ENCODE assay signal across 1 cellular context in the genomic region with DNA sequence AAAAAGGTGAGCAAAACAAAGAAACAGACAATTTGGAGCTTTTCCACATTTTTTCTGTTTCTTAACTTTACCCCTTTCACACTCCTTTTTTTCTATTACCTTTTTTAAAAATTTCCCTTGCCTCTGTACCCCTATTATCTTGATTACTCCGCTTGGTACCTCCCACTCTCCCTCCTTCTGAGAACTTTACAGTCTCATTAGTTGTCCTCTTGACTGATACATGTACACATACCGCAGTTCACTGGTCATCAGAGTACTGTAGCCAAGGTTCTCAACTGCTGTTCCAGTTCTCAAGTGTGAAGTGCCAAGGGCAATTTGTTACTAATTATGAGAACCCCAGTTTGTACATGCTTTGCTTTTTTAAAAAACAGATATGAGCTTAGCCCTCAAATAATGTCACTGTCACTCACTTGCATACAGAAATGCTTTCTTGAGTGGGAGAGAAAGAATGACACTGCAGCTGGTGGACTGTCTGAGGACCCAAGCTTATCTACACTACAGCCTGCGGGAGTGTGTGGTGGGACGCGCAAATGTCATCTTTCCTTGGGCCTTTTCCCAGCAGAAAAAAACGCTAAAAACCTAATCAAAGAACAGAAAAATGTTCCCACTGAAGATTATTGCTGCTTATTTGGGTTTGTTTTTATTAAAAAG.
TF ChIP-seq lines count a peak whose summit lies in the region.

No MANE protein-coding gene starts in this region.

TF ChIP-seq in HEK293, 187 proteins besides CTCF, POLR2A, EP300 and RAD21 (continued from another document and continues in another):
- TF ChIP-seq, protein P1, sequence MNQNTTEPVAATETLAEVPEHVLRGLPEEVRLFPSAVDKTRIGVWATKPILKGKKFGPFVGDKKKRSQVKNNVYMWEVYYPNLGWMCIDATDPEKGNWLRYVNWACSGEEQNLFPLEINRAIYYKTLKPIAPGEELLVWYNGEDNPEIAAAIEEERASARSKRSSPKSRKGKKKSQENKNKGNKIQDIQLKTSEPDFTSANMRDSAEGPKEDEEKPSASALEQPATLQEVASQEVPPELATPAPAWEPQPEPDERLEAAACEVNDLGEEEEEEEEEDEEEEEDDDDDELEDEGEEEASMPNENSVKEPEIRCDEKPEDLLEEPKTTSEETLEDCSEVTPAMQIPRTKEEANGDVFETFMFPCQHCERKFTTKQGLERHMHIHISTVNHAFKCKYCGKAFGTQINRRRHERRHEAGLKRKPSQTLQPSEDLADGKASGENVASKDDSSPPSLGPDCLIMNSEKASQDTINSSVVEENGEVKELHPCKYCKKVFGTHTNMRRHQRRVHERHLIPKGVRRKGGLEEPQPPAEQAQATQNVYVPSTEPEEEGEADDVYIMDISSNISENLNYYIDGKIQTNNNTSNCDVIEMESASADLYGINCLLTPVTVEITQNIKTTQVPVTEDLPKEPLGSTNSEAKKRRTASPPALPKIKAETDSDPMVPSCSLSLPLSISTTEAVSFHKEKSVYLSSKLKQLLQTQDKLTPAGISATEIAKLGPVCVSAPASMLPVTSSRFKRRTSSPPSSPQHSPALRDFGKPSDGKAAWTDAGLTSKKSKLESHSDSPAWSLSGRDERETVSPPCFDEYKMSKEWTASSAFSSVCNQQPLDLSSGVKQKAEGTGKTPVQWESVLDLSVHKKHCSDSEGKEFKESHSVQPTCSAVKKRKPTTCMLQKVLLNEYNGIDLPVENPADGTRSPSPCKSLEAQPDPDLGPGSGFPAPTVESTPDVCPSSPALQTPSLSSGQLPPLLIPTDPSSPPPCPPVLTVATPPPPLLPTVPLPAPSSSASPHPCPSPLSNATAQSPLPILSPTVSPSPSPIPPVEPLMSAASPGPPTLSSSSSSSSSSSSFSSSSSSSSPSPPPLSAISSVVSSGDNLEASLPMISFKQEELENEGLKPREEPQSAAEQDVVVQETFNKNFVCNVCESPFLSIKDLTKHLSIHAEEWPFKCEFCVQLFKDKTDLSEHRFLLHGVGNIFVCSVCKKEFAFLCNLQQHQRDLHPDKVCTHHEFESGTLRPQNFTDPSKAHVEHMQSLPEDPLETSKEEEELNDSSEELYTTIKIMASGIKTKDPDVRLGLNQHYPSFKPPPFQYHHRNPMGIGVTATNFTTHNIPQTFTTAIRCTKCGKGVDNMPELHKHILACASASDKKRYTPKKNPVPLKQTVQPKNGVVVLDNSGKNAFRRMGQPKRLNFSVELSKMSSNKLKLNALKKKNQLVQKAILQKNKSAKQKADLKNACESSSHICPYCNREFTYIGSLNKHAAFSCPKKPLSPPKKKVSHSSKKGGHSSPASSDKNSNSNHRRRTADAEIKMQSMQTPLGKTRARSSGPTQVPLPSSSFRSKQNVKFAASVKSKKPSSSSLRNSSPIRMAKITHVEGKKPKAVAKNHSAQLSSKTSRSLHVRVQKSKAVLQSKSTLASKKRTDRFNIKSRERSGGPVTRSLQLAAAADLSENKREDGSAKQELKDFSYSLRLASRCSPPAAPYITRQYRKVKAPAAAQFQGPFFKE (tag by site-specific recombination; IDR thresholded peaks at IDR 0.05; ENCODE audit: borderline replicate concordance), result no peak
- no peak for TF ChIP-seq ZNF324 (tag by site-specific recombination; IDR thresholded peaks at IDR 0.05)
- TF ChIP-seq, protein P2, sequence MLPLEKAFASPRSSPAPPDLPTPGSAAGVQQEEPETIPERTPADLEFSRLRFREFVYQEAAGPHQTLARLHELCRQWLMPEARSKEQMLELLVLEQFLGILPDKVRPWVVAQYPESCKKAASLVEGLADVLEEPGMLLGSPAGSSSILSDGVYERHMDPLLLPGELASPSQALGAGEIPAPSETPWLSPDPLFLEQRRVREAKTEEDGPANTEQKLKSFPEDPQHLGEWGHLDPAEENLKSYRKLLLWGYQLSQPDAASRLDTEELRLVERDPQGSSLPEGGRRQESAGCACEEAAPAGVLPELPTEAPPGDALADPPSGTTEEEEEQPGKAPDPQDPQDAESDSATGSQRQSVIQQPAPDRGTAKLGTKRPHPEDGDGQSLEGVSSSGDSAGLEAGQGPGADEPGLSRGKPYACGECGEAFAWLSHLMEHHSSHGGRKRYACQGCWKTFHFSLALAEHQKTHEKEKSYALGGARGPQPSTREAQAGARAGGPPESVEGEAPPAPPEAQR (tag by site-specific recombination; IDR thresholded peaks at IDR 0.05), result no peak
- TF ChIP-seq ZNF416 (tag by site-specific recombination; IDR thresholded peaks at IDR 0.05), result no peak
- TF ChIP-seq ZFP3 (tag by site-specific recombination; IDR thresholded peaks at IDR 0.05; ENCODE audit: low read depth), result no peak
- no peak for TF ChIP-seq PRDM1 (tag by site-specific recombination; IDR thresholded peaks at IDR 0.05)
- TF ChIP-seq HOXA7 (CRISPR knock-in tag; IDR thresholded peaks at IDR 0.05; ENCODE audit: borderline replicate concordance), result no peak
- TF ChIP-seq GFI1B (tag by site-specific recombination; IDR thresholded peaks at IDR 0.05), result no peak
- TF ChIP-seq ZNF654 (tag by site-specific recombination; IDR thresholded peaks at IDR 0.05; ENCODE audit: low read depth), result no peak
- TF ChIP-seq, protein P3, sequence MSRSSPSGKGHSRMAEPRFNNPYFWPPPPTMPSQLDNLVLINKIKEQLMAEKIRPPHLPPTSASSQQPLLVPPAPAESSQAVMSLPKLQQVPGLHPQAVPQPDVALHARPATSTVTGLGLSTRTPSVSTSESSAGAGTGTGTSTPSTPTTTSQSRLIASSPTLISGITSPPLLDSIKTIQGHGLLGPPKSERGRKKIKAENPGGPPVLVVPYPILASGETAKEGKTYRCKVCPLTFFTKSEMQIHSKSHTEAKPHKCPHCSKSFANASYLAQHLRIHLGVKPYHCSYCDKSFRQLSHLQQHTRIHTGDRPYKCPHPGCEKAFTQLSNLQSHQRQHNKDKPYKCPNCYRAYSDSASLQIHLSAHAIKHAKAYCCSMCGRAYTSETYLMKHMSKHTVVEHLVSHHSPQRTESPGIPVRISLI (tag by site-specific recombination; IDR thresholded peaks at IDR 0.05), result no peak
- no peak for TF ChIP-seq ZBTB21 (tag by site-specific recombination; IDR thresholded peaks at IDR 0.05)
- no peak for TF ChIP-seq ZNF747 (tag by site-specific recombination; IDR thresholded peaks at IDR 0.05)
- no peak for TF ChIP-seq ZNF596 (tag by site-specific recombination; IDR thresholded peaks at IDR 0.05)
- TF ChIP-seq, protein P4, sequence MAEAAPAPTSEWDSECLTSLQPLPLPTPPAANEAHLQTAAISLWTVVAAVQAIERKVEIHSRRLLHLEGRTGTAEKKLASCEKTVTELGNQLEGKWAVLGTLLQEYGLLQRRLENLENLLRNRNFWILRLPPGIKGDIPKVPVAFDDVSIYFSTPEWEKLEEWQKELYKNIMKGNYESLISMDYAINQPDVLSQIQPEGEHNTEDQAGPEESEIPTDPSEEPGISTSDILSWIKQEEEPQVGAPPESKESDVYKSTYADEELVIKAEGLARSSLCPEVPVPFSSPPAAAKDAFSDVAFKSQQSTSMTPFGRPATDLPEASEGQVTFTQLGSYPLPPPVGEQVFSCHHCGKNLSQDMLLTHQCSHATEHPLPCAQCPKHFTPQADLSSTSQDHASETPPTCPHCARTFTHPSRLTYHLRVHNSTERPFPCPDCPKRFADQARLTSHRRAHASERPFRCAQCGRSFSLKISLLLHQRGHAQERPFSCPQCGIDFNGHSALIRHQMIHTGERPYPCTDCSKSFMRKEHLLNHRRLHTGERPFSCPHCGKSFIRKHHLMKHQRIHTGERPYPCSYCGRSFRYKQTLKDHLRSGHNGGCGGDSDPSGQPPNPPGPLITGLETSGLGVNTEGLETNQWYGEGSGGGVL (tag by site-specific recombination; IDR thresholded peaks at IDR 0.05), result no peak
- TF ChIP-seq ZNF768 (tag by site-specific recombination; IDR thresholded peaks at IDR 0.05), result no peak
- no peak for TF ChIP-seq ZNF157 (tag by site-specific recombination; IDR thresholded peaks at IDR 0.05)
- no peak for TF ChIP-seq ZNF561 (tag by site-specific recombination; IDR thresholded peaks at IDR 0.05; ENCODE audit: borderline replicate concordance)
- TF ChIP-seq ZNF548 (tag by site-specific recombination; IDR thresholded peaks at IDR 0.05), result no peak
- no peak for TF ChIP-seq ZNF354C (tag by site-specific recombination; IDR thresholded peaks at IDR 0.05; ENCODE audit: borderline replicate concordance, low read depth)
- TF ChIP-seq, protein P5, sequence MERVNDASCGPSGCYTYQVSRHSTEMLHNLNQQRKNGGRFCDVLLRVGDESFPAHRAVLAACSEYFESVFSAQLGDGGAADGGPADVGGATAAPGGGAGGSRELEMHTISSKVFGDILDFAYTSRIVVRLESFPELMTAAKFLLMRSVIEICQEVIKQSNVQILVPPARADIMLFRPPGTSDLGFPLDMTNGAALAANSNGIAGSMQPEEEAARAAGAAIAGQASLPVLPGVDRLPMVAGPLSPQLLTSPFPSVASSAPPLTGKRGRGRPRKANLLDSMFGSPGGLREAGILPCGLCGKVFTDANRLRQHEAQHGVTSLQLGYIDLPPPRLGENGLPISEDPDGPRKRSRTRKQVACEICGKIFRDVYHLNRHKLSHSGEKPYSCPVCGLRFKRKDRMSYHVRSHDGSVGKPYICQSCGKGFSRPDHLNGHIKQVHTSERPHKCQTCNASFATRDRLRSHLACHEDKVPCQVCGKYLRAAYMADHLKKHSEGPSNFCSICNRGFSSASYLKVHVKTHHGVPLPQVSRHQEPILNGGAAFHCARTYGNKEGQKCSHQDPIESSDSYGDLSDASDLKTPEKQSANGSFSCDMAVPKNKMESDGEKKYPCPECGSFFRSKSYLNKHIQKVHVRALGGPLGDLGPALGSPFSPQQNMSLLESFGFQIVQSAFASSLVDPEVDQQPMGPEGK (tag by site-specific recombination; IDR thresholded peaks at IDR 0.05), result no peak
- TF ChIP-seq ZNF221 (tag by site-specific recombination; IDR thresholded peaks at IDR 0.05; ENCODE audit: borderline replicate concordance), result no peak
- no peak for TF ChIP-seq KLF1 (tag by site-specific recombination; IDR thresholded peaks at IDR 0.05)
- no peak for TF ChIP-seq ZNF146 (tag by site-specific recombination; IDR thresholded peaks at IDR 0.05)
- TF ChIP-seq, protein P6, sequence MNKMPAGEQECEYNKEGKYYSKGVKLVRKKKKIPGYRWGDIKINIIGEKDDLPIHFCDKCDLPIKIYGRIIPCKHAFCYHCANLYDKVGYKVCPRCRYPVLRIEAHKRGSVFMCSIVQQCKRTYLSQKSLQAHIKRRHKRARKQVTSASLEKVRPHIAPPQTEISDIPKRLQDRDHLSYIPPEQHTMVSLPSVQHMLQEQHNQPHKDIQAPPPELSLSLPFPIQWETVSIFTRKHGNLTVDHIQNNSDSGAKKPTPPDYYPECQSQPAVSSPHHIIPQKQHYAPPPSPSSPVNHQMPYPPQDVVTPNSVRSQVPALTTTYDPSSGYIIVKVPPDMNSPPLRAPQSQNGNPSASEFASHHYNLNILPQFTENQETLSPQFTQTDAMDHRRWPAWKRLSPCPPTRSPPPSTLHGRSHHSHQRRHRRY (tag by site-specific recombination; IDR thresholded peaks at IDR 0.05), result no peak
- TF ChIP-seq ZNF529 (tag by site-specific recombination; IDR thresholded peaks at IDR 0.05; ENCODE audit: insufficient replicate concordance), result no peak
- TF ChIP-seq, protein P7, sequence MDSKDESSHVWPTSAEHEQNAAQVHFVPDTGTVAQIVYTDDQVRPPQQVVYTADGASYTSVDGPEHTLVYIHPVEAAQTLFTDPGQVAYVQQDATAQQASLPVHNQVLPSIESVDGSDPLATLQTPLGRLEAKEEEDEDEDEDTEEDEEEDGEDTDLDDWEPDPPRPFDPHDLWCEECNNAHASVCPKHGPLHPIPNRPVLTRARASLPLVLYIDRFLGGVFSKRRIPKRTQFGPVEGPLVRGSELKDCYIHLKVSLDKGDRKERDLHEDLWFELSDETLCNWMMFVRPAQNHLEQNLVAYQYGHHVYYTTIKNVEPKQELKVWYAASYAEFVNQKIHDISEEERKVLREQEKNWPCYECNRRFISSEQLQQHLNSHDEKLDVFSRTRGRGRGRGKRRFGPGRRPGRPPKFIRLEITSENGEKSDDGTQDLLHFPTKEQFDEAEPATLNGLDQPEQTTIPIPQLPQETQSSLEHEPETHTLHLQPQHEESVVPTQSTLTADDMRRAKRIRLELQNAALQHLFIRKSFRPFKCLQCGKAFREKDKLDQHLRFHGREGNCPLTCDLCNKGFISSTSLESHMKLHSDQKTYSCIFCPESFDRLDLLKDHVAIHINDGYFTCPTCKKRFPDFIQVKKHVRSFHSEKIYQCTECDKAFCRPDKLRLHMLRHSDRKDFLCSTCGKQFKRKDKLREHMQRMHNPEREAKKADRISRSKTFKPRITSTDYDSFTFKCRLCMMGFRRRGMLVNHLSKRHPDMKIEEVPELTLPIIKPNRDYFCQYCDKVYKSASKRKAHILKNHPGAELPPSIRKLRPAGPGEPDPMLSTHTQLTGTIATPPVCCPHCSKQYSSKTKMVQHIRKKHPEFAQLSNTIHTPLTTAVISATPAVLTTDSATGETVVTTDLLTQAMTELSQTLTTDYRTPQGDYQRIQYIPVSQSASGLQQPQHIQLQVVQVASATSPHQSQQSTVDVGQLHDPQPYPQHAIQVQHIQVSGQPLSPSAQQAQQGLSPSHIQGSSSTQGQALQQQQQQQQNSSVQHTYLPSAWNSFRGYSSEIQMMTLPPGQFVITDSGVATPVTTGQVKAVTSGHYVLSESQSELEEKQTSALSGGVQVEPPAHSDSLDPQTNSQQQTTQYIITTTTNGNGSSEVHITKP (tag by site-specific recombination; IDR thresholded peaks at IDR 0.05), result peak; percentile 85
- TF ChIP-seq ZNF629 (tag by site-specific recombination; IDR thresholded peaks at IDR 0.05), result no peak
- TF ChIP-seq ZNF510 (tag by site-specific recombination; IDR thresholded peaks at IDR 0.05; ENCODE audit: insufficient replicate concordance), result no peak
- TF ChIP-seq KLF10 (tag by site-specific recombination; IDR thresholded peaks at IDR 0.05), result no peak
- no peak for TF ChIP-seq ZNF473 (tag by site-specific recombination; IDR thresholded peaks at IDR 0.05)
- no peak for TF ChIP-seq SP3 (tag by site-specific recombination; IDR thresholded peaks at IDR 0.05)
- no peak for TF ChIP-seq BCL11A (tag by site-specific recombination; IDR thresholded peaks at IDR 0.05; ENCODE audit: low read depth)
- no peak for TF ChIP-seq TCF7L2 (IDR thresholded peaks at IDR 0.05; ENCODE audit: borderline replicate concordance, low read depth, low read length)
- peak; percentile 59 for TF ChIP-seq FEZF1 (tag by site-specific recombination; IDR thresholded peaks at IDR 0.05)
- no peak for TF ChIP-seq ZNF366 (tag by site-specific recombination; conservative IDR thresholded peaks at IDR 0.05)
- TF ChIP-seq ZNF335 (tag by site-specific recombination; conservative IDR thresholded peaks at IDR 0.05), result peak; percentile 81
- TF ChIP-seq IKZF3 (tag by site-specific recombination; IDR thresholded peaks at IDR 0.05), result no peak
- TF ChIP-seq, protein P8, sequence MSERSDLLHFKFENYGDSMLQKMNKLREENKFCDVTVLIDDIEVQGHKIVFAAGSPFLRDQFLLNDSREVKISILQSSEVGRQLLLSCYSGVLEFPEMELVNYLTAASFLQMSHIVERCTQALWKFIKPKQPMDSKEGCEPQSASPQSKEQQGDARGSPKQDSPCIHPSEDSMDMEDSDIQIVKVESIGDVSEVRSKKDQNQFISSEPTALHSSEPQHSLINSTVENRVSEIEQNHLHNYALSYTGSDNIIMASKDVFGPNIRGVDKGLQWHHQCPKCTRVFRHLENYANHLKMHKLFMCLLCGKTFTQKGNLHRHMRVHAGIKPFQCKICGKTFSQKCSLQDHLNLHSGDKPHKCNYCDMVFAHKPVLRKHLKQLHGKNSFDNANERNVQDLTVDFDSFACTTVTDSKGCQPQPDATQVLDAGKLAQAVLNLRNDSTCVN (tag by site-specific recombination; optimal IDR thresholded peaks at IDR 0.05), result no peak
- no peak for TF ChIP-seq ZNF623 (tag by site-specific recombination; IDR thresholded peaks at IDR 0.05)
- TF ChIP-seq SCRT1 (tag by site-specific recombination; IDR thresholded peaks at IDR 0.05; ENCODE audit: borderline replicate concordance), result no peak
